Comparison of ENCODE assay signal across 12 cellular contexts in genomic region chr14:105076805-105077648, GRCh38. TPM values are rescaled to one million over a fixed set of nuclear protein-coding genes. Genes with fewer than 3 reads are reported as not detected.
DNase-seq lines count a peak whose midpoint lies in the region; ATAC-seq, FAIRE-seq and TF ChIP-seq lines count a peak whose summit lies in the region.
"Had no signal": no experiment of that assay in that cellular context is flagged by ENCODE, and none has a peak within 500 bp of the region (broad histone marks: within the 10 kb centered on the region; RNA-seq: fewer than 3 reads in every experiment).

No MANE protein-coding gene starts in this region.

- H2BK15ac ChIP-seq in H1 (ENCODE audit: low read length), result 0 out of 2 replicates have a peak overlapping the region, but pooled peaks have one; percentile 25

- no peak overlapping the region for H2BK5ac ChIP-seq in H1 (ENCODE audit: low read depth, low read length)
- H2BK5ac ChIP-seq in trophoblast cell (ENCODE audit: low read depth, low read length, poor library complexity), result no peak overlapping the region

- TF ChIP-seq POLR2A in H1 (IDR thresholded peaks at IDR 0.05; ENCODE audit: control extremely low read depth in 1 of 2, low read depth in 2 of 2, low read length in 2 of 2), result no peak

- peak overlapping the region; percentile 94; the same call in 1 of the 2 replicates for H3K9ac ChIP-seq in OCI-LY3 (ENCODE audit: low read length)
- no peak overlapping the region for H3K9ac ChIP-seq in H1 (replicated peaks in 1 of 4; ENCODE audit: extremely low read depth in 1 of 4, low read depth in 3 of 4, low read length in 3 of 4)
- no peak overlapping the region for H3K9ac ChIP-seq in trophoblast cell (ENCODE audit: low read length)

- H3K36me3 ChIP-seq in OCI-LY3 (replicated peaks; ENCODE audit: low read depth, low read length), result peaks cover 11% of the 10 kb centered on the region
- no peaks in the 10 kb centered on the region for H3K36me3 ChIP-seq in H1 (ENCODE audit: control insufficient read depth in 2 of 4, insufficient read depth in 4 of 4, low read length in 3 of 4)
- no peaks in the 10 kb centered on the region for H3K36me3 ChIP-seq in trophoblast cell (ENCODE audit: control insufficient read depth in 1 of 2, insufficient read depth in 2 of 2, low read length in 2 of 2)

- no peak overlapping the region for H4K91ac ChIP-seq in H1 (replicated peaks; ENCODE audit: insufficient read length, low read length)
- H4K91ac ChIP-seq in trophoblast cell (ENCODE audit: low read depth, low read length), result no peak overlapping the region

- H3K79me1 ChIP-seq in H1 (ENCODE audit: low read depth, low read length) (no peaks in the 10 kb centered on the region), trophoblast cell (ENCODE audit: low read length) (no peaks in the 10 kb centered on the region)

- POLR2A ChIA-PET in H1 (lab: Charles Lee; ENCODE audit: partially characterized antibody), result interaction anchor here (2.8 kb wide), 1 partner anchor 10 kb away, joined by 9 read pairs; no protein-coding TSS in a partner anchor

- H4K20me1 ChIP-seq in OCI-LY3 (ENCODE audit: insufficient read depth, low read length) (no peaks in the 10 kb centered on the region), H1 (replicated peaks in 1 of 2; ENCODE audit: control insufficient read depth in 1 of 2, insufficient read depth in 2 of 2, low read length in 2 of 2) (peaks cover 0 to 3% of the 10 kb centered on the region in 2 experiments)

- no peak for FAIRE-seq in H1 (lab: Jason Lieb, UNC)
- FAIRE-seq: astrocyte had no signal

- H2AK5ac ChIP-seq in H1 (ENCODE audit: low read depth, low read length) (no peak overlapping the region), trophoblast cell (ENCODE audit: low read length) (no peak overlapping the region)

- H3K14ac ChIP-seq in H1 (ENCODE audit: insufficient read length) (no peak overlapping the region), trophoblast cell (ENCODE audit: low read length) (no peak overlapping the region)

- WGBS in H1 (ENCODE audit: extremely low coverage in 1 of 2, insufficient coverage in 1 of 2, insufficient read length in 1 of 2, insufficient replicate concordance in 2 of 2, low coverage in 1 of 2, low lambda C conversion rate in 2 of 2, missing lambda C conversion rate in 1 of 2), 2 experiments, result 88% methylated on average over 10 of the region's 18 CpGs; no CpG with 5 or more reads in 1 of the 2 experiments
- WGBS in trophoblast cell (ENCODE audit: extremely low coverage, insufficient coverage, insufficient read length), result no CpG with 5 or more reads among the region's 18 CpGs

- H4K5ac ChIP-seq in H1 (ENCODE audit: insufficient read length, low read depth, low read length), result no peak overlapping the region

- peaks cover 33% of the 10 kb centered on the region for H3K79me2 ChIP-seq in OCI-LY3 (ENCODE audit: low read length)
- no peaks in the 10 kb centered on the region for H3K79me2 ChIP-seq in H1 (ENCODE audit: control insufficient read depth in 1 of 2, insufficient read depth in 2 of 2, low read length in 2 of 2)
- no peaks in the 10 kb centered on the region for H3K79me2 ChIP-seq in trophoblast cell (ENCODE audit: control insufficient read depth, insufficient read depth, low read length, poor library complexity)

- H2BK20ac ChIP-seq in H1 (ENCODE audit: low read length), result peak overlapping the region; percentile 21; the same call in 1 of the 2 replicates

- H3K18ac ChIP-seq in H1 (ENCODE audit: extremely low read depth, low read length) (0 out of 2 replicates have a peak overlapping the region, but pooled peaks have one; percentile 1), trophoblast cell (ENCODE audit: low read length) (no peak overlapping the region)

- peak; percentile 64 for DNase-seq in activated effector memory CD4-positive, alpha-beta T cell treated with anti-CD3 and anti-CD28 coated beads, Interleukin-2, amount 50 U/mL, for 16 hours
- no peak for DNase-seq in activated effector memory CD4-positive, alpha-beta T cell treated with Interleukin-2 at 50 U/mL for 16 hours
- DNase-seq in H1 (ENCODE audit: low read depth in 1 of 2, low spot score in 2 of 2), result no peak
- DNase-seq in stimulated activated effector memory CD8-positive, alpha-beta T cell treated with anti-CD3 and anti-CD28 coated beads, Interleukin-12 subunit alpha, Interleukin-12 subunit beta, amount 100 ng/mL, for 72 hours (ENCODE audit: low spot score in 2 of 2), result peak in 1 of 2 donors; percentile 54
- no peak for DNase-seq in HPDE6-E6E7 (ENCODE audit: extremely low spot score)
- DNase-seq in trophoblast cell, result no peak
- no peak for DNase-seq in AG08395 (ENCODE audit: low spot score)
- DNase-seq: activated CD4-positive, alpha-beta T cell treated with anti-CD3 and anti-CD28 coated beads, Interleukin-2, amount 50 U/mL, for 4 hours; NCI-H1048; PC-3 had no signal

- H2AFZ ChIP-seq in OCI-LY3 (ENCODE audit: low read depth, low read length), result no peak overlapping the region
- H2AFZ ChIP-seq in H1 (ENCODE audit: low read length), result no peak overlapping the region
- no peak overlapping the region for H2AFZ ChIP-seq in trophoblast cell (ENCODE audit: insufficient read depth, low read length, poor library complexity)

- peak overlapping the region; percentile 91 for H3K4ac ChIP-seq in H1 (replicated peaks; ENCODE audit: insufficient read length, low read depth, low read length)
- H3K4ac ChIP-seq in trophoblast cell (ENCODE audit: low read depth, low read length), result no peak overlapping the region

- H3K23me2 ChIP-seq in H1 (ENCODE audit: low read depth, low read length), result no peaks in the 10 kb centered on the region

- TF ChIP-seq CTCF in OCI-LY3 (IDR thresholded peaks at IDR 0.05; ENCODE audit: low read depth, low read length) (no peak), H1 (IDR thresholded peaks at IDR 0.05; ENCODE audit: control extremely low read depth in 1 of 3, insufficient read depth in 1 of 3, low read depth in 1 of 3, low read length in 3 of 3) (no peak)

- H3K27me3 ChIP-seq in OCI-LY3 (ENCODE audit: low read depth, low read length), result no peaks in the 10 kb centered on the region
- H3K27me3 ChIP-seq in H1 (replicated peaks in 1 of 4; ENCODE audit: control insufficient read depth in 3 of 4, extremely low read depth in 1 of 4, insufficient read depth in 3 of 4, low read length in 3 of 4), result no peaks in the 10 kb centered on the region
- H3K27me3 ChIP-seq in trophoblast cell (ENCODE audit: insufficient read depth, low read length), result no peaks in the 10 kb centered on the region

- TF ChIP-seq EP300 in H1 (IDR thresholded peaks at IDR 0.05; ENCODE audit: borderline replicate concordance in 1 of 2, low read depth in 2 of 2, low read length in 2 of 2), result no peak

- no peak overlapping the region for H3K4me3 ChIP-seq in OCI-LY3 (ENCODE audit: low read length)
- no peak overlapping the region for H3K4me3 ChIP-seq in H1 (ENCODE audit: extremely low read depth in 1 of 4, insufficient read depth in 2 of 4, low read depth in 3 of 4, low read length in 4 of 4)
- H3K4me3 ChIP-seq in trophoblast cell (ENCODE audit: low read depth, low read length), result no peak overlapping the region

- H3K4me1 ChIP-seq in OCI-LY3 (ENCODE audit: low read length) (peaks cover 55% of the 10 kb centered on the region), H1 (replicated peaks in 1 of 4; ENCODE audit: control insufficient read depth in 3 of 4, insufficient read depth in 4 of 4, low read length in 3 of 4) (peaks cover 0 to 14% (median 5%) of the 10 kb centered on the region in 4 experiments; a peak in 6 of 7 replicates), trophoblast cell (ENCODE audit: control insufficient read depth in 1 of 2, insufficient read depth in 2 of 2, low read length in 2 of 2) (peaks cover 0 to 10% of the 10 kb centered on the region in 2 experiments)

- H3K9me3 Mint-ChIP-seq in stimulated activated effector memory CD8-positive, alpha-beta T cell treated with anti-CD3 and anti-CD28 coated beads, Interleukin-12 subunit alpha, Interleukin-12 subunit beta, amount 100 ng/mL, for 72 hours, result no peaks in the 10 kb centered on the region

- H4K12ac ChIP-seq in trophoblast cell (ENCODE audit: low read depth, low read length), result no peak overlapping the region

- H3K27ac ChIP-seq in OCI-LY3 (ENCODE audit: low read length), result no peak overlapping the region
- no peak overlapping the region for H3K27ac ChIP-seq in H1 (ENCODE audit: low read depth, low read length)
- H3K27ac ChIP-seq in trophoblast cell (ENCODE audit: low read depth, low read length), result no peak overlapping the region

- H2BK12ac ChIP-seq in H1 (ENCODE audit: low read depth, low read length) (peak overlapping the region; percentile 72; the same call in 1 of the 2 replicates), trophoblast cell (ENCODE audit: low read length) (no peak overlapping the region)

- no peak for TF ChIP-seq RAD21 in H1 (IDR thresholded peaks at IDR 0.05 in 1 of 2, conservative IDR thresholded peaks at IDR 0.05 in 1 of 2; ENCODE audit: low read depth in 2 of 2, low read length in 2 of 2)

- peak overlapping the region; percentile 77; the same call in 1 of the 2 replicates for H4K8ac ChIP-seq in H1 (ENCODE audit: extremely low read depth, insufficient read depth, low read length)
- no peak overlapping the region for H4K8ac ChIP-seq in trophoblast cell (ENCODE audit: low read depth, low read length)

- H3K27ac Mint-ChIP-seq in stimulated activated effector memory CD8-positive, alpha-beta T cell treated with anti-CD3 and anti-CD28 coated beads, Interleukin-12 subunit alpha, Interleukin-12 subunit beta, amount 100 ng/mL, for 72 hours, result peak overlapping the region; percentile 76

- no peak overlapping the region for H3K56ac ChIP-seq in H1 (replicated peaks; ENCODE audit: insufficient read length, low read depth, low read length)

- CTCF ChIA-PET in H1 (lab: Charles Lee; ENCODE audit: partially characterized antibody), result interaction anchor here (0.5 to 0.9 kb wide), 3 partner anchors 9 to 285 kb away, joined by 3 to 6 read pairs (median 3); no protein-coding TSS in a partner anchor

- H3K4me1 Mint-ChIP-seq in stimulated activated effector memory CD8-positive, alpha-beta T cell treated with anti-CD3 and anti-CD28 coated beads, Interleukin-12 subunit alpha, Interleukin-12 subunit beta, amount 100 ng/mL, for 72 hours, result peaks cover 37% of the 10 kb centered on the region

- H3K36me3 Mint-ChIP-seq in stimulated activated effector memory CD8-positive, alpha-beta T cell treated with anti-CD3 and anti-CD28 coated beads, Interleukin-12 subunit alpha, Interleukin-12 subunit beta, amount 100 ng/mL, for 72 hours, result peaks cover 4% of the 10 kb centered on the region

- H3K23ac ChIP-seq in H1 (ENCODE audit: insufficient read length) (no peak overlapping the region), trophoblast cell (ENCODE audit: low read length) (no peak overlapping the region)

- H3K4me2 ChIP-seq in OCI-LY3 (ENCODE audit: low read length) (no peak overlapping the region), H1 (ENCODE audit: insufficient read depth in 1 of 2, low read depth in 2 of 2, low read length in 2 of 2) (no peak overlapping the region), trophoblast cell (ENCODE audit: low read length) (no peak overlapping the region)

- peak overlapping the region; percentile 22 for H3K4me3 Mint-ChIP-seq in stimulated activated effector memory CD8-positive, alpha-beta T cell treated with anti-CD3 and anti-CD28 coated beads, Interleukin-12 subunit alpha, Interleukin-12 subunit beta, amount 100 ng/mL, for 72 hours

- H3K9me3 ChIP-seq in OCI-LY3 (ENCODE audit: insufficient read depth, low read length), result no peaks in the 10 kb centered on the region
- H3K9me3 ChIP-seq in H1 (ENCODE audit: insufficient read depth in 2 of 2, low read depth in 1 of 2, low read length in 1 of 2), result peaks cover 0 to 6% of the 10 kb centered on the region in 2 experiments; a peak in 1 of 4 replicates
- H3K9me3 ChIP-seq in trophoblast cell (ENCODE audit: insufficient read depth, low read depth, low read length), result peaks cover 2% of the 10 kb centered on the region

- no peak overlapping the region for H2BK120ac ChIP-seq in H1 (replicated peaks; ENCODE audit: low read depth, low read length)
- no peak overlapping the region for H2BK120ac ChIP-seq in trophoblast cell (ENCODE audit: insufficient read depth, low read length, poor library complexity)

- ATAC-seq in stimulated activated effector memory CD8-positive, alpha-beta T cell treated with anti-CD3 and anti-CD28 coated beads, Interleukin-12 subunit alpha, Interleukin-12 subunit beta, amount 100 ng/mL, for 72 hours, result peak; percentile 61
- ATAC-seq: PC-3 had no signal

RNA-seq across cellular contexts. Expression of gene GPR132, which starts 11.8 kb away (rescaled TPM):
- total RNA-seq in H1 (2021; fragmentation: NEBNext Ultra II Directional; extraction: Animal tissue kit (Norgen Biotek cat#: 25700)), result not detected in 2 replicates
- polyA plus RNA-seq in H1 (2011; rRNA removed), result 0.11 and 0.28 TPM in 2 replicates
- 0.26 TPM for polyA plus RNA-seq in H1 (2011; cell fraction: cytosol; rRNA removed)
- 0.54 TPM for polyA plus RNA-seq in H1 (2011; cell fraction: nucleus; rRNA removed)
- polyA plus RNA-seq in H1 (2012, experiment 1 of 2), result 0.09 to 0.15 TPM (median 0.15 TPM) in 3 of 4 replicates, not detected in the other
- polyA plus RNA-seq in H1 (2012, experiment 2 of 2), result 0.21 TPM
- not detected for polyA plus RNA-seq in H1 (2013, experiment 1 of 2)
- 0.04 TPM for polyA plus RNA-seq in H1 (2013, experiment 2 of 2)
- 0.16 TPM in 1 of 2 replicates, not detected in the other for polyA minus RNA-seq in H1 (2011; rRNA and poly(A)+ RNA removed)
- polyA minus RNA-seq in H1 (2011; cell fraction: cytosol; rRNA and poly(A)+ RNA removed), result not detected
- not detected for polyA minus RNA-seq in H1 (2011; cell fraction: nucleus; rRNA and poly(A)+ RNA removed)
- 0.04 and 0.10 TPM in 2 replicates for polyA plus RNA-seq in trophoblast cell (2013)

RNA-seq across cellular contexts. Expression of gene CDCA4, which starts 56.1 kb away (rescaled TPM):
- 48.6 and 49.9 TPM in 2 replicates for total RNA-seq in H1 (2021; fragmentation: NEBNext Ultra II Directional; extraction: Animal tissue kit (Norgen Biotek cat#: 25700))
- polyA plus RNA-seq in H1 (2011; rRNA removed), result 62.4 and 80.6 TPM in 2 replicates
- polyA plus RNA-seq in H1 (2011; cell fraction: cytosol; rRNA removed), result 50.8 TPM
- polyA plus RNA-seq in H1 (2011; cell fraction: nucleus; rRNA removed), result 39.8 TPM
- 37.3 to 58.6 TPM (median 48.3 TPM) in 4 replicates for polyA plus RNA-seq in H1 (2012, experiment 1 of 2)
- 47.6 TPM for polyA plus RNA-seq in H1 (2012, experiment 2 of 2)
- 33.4 TPM for polyA plus RNA-seq in H1 (2013, experiment 1 of 2)
- polyA plus RNA-seq in H1 (2013, experiment 2 of 2), result 33.4 TPM
- polyA minus RNA-seq in H1 (2011; rRNA and poly(A)+ RNA removed), result 29.7 and 32.5 TPM in 2 replicates
- polyA minus RNA-seq in H1 (2011; cell fraction: cytosol; rRNA and poly(A)+ RNA removed), result 32.9 TPM
- polyA minus RNA-seq in H1 (2011; cell fraction: nucleus; rRNA and poly(A)+ RNA removed), result 18.1 TPM
- polyA plus RNA-seq in trophoblast cell (2013), result 16.8 and 18.1 TPM in 2 replicates
